ENCODE assay signal across 20 cellular contexts in the genomic region with DNA sequence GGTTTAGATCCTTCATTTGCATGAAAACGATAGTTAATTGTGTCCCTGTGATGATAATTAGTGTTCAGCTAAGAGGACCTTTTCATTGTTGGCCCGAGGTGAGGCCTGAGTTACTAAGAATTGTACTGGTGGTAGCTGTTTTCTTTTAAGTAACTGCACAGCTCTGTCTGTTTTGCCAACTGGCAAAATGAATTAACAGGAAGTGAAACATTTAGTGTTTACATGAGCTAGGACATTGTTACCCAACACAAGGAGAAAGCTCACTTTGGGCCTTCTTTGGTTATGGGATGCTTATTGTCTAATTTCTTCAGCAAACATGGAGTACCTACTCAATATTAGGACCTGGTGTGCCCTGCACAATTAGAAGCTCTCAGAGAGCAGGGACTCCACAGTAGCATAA.
DNase-seq lines count a peak whose midpoint lies in the region; ATAC-seq and TF ChIP-seq lines count a peak whose summit lies in the region.
"Had no signal": no experiment of that assay in that cellular context is flagged by ENCODE, and none has a peak within 500 bp of the region (broad histone marks: within the 10 kb centered on the region; RNA-seq: fewer than 3 reads in every experiment).

No MANE protein-coding gene starts in this region.

- TF ChIP-seq CTCF in Loucy (conservative IDR thresholded peaks at IDR 0.05; ENCODE audit: low read length), result no peak
- TF ChIP-seq CTCF in nephron (IDR thresholded peaks at IDR 0.05; ENCODE audit: unreplicated experiment in 3 of 3), result no peak
- TF ChIP-seq CTCF in tibial nerve (IDR thresholded peaks at IDR 0.05), result no peak
- TF ChIP-seq CTCF in transverse colon (IDR thresholded peaks at IDR 0.05), result no peak

- no peak overlapping the region for H3K9ac ChIP-seq in Loucy (ENCODE audit: low read depth, low read length, poor library complexity, severe bottlenecking)

- ATAC-seq in GM19328 (IDR thresholded peaks at IDR 0.05; ENCODE audit: unreplicated experiment), result no peak
- ATAC-seq: natural killer cell treated with Interleukin-12 subunit alpha and Interleukin-12 subunit beta and Interleukin-15 and Interleukin-18, amount 100 ng/mL, for 72 hours had no signal

- H3K4me1 ChIP-seq in Loucy (ENCODE audit: insufficient read depth, low read length, poor library complexity, severe bottlenecking), result no peaks in the 10 kb centered on the region
- peaks cover 0 to 8% (median 4%) of the 10 kb centered on the region in 4 donors for H3K4me1 ChIP-seq in tibial nerve
- H3K4me1 ChIP-seq in transverse colon, result no peaks in the 10 kb centered on the region
- H3K4me1 ChIP-seq: Peyer's patch had no signal

- H3K9me3 Mint-ChIP-seq in nephron, result no peaks in the 10 kb centered on the region
- H3K9me3 Mint-ChIP-seq: activated CD4-positive, alpha-beta T cell treated with anti-CD3 and anti-CD28 coated beads, Interleukin-2, amount 10 ng/mL, durations not matched to agents 24 days and 14 days; natural killer cell treated with Interleukin-12 subunit alpha and Interleukin-12 subunit beta and Interleukin-15 and Interleukin-18, amount 100 ng/mL, for 72 hours had no signal

- no peak overlapping the region for H3K27ac ChIP-seq in tibial nerve
- H3K27ac ChIP-seq in transverse colon, result no peak overlapping the region
- H3K27ac ChIP-seq: adrenal gland, esophagus muscularis mucosa, Peyer's patch had no signal

- TF ChIP-seq POLR2A in tibial nerve (IDR thresholded peaks at IDR 0.05) (no peak), transverse colon (IDR thresholded peaks at IDR 0.05) (no peak)

- H3K36me3 ChIP-seq in Loucy (ENCODE audit: insufficient read depth, low read length), result no peaks in the 10 kb centered on the region
- no peaks in the 10 kb centered on the region for H3K36me3 ChIP-seq in tibial nerve
- H3K36me3 ChIP-seq in transverse colon, result no peaks in the 10 kb centered on the region
- H3K36me3 ChIP-seq: adrenal gland, esophagus muscularis mucosa, Peyer's patch had no signal

- H3K9me2 ChIP-seq in Loucy (replicated peaks; ENCODE audit: low read depth, low read length), result no peaks in the 10 kb centered on the region

- H3K27me3 ChIP-seq in Loucy (ENCODE audit: insufficient read depth, low read length, poor library complexity, severe bottlenecking), result no peaks in the 10 kb centered on the region
- H3K27me3 ChIP-seq in tibial nerve, result no peaks in the 10 kb centered on the region
- no peaks in the 10 kb centered on the region for H3K27me3 ChIP-seq in transverse colon
- H3K27me3 ChIP-seq: adrenal gland, esophagus muscularis mucosa, Peyer's patch had no signal

- no peak for TF ChIP-seq EP300 in tibial nerve (IDR thresholded peaks at IDR 0.05)
- TF ChIP-seq EP300 in transverse colon (IDR thresholded peaks at IDR 0.05; ENCODE audit: low read depth), result no peak

- H3K36me3 Mint-ChIP-seq in nephron (ENCODE audit: low read depth), result no peaks in the 10 kb centered on the region
- H3K36me3 Mint-ChIP-seq: natural killer cell treated with Interleukin-12 subunit alpha and Interleukin-12 subunit beta and Interleukin-15 and Interleukin-18, amount 100 ng/mL, for 72 hours had no signal

- in situ Hi-C loops in transverse colon (cut with MboI; ENCODE audit: low pct_ligation_motif_present in 1 of 4, low pct_unique_long_range_greater_than_20kb in 1 of 4, low sequenced_read_pairs in 3 of 4), result no loop called here

- H3K4me1 Mint-ChIP-seq in nephron, result peaks cover 60% of the 10 kb centered on the region
- H3K4me1 Mint-ChIP-seq: activated CD4-positive, alpha-beta T cell treated with anti-CD3 and anti-CD28 coated beads, Interleukin-2, amount 10 ng/mL, durations not matched to agents 24 days and 14 days; B cell had no signal

- intact Hi-C loops in transverse colon (cut with DNase I; ENCODE audit: low total_unique reads), result no loop called here

- WGBS in tibial nerve, 2 donors, result 33 to 51% methylated on average over 2 of the region's 2 CpGs
- 58 to 61% methylated on average over 2 of the region's 2 CpGs for WGBS in transverse colon (ENCODE audit: low coverage in 1 of 2), 2 donors

- DNase-seq in NOMO-1 treated with DMSO at 0.1 percent for 48 hours (lab: John Stamatoyannopoulos, UW; ENCODE audit: unreplicated experiment) (peak; percentile 68), fibroblast of gingiva (ENCODE audit: low read depth) (peak; percentile 82), tibial nerve (ENCODE audit: low spot score in 2 of 2) (no peak), HuH-7.5 (ENCODE audit: low spot score) (no peak), transverse colon (no peak)
- DNase-seq: activated CD4-positive, alpha-beta T cell treated with anti-CD3 and anti-CD28 coated beads, Interleukin-2, amount 10 ng/mL, durations not matched to agents 24 days and 14 days; activated effector memory CD4-positive, alpha-beta T cell treated with anti-CD3 and anti-CD28 coated beads, Interleukin-2, amount 50 U/mL, for 16 hours; adrenal gland; Calu3; caudate nucleus; effector CD8-positive, alpha-beta T cell; islet precursor cell; NCI-H1930; Peyer's patch had no signal

- H3K9me3 ChIP-seq in Loucy (ENCODE audit: insufficient read depth, low read depth, low read length) (no peaks in the 10 kb centered on the region), tibial nerve (no peaks in the 10 kb centered on the region), transverse colon (no peaks in the 10 kb centered on the region)
- H3K9me3 ChIP-seq: adrenal gland, esophagus muscularis mucosa, Peyer's patch had no signal

- H3K79me2 ChIP-seq in Loucy (ENCODE audit: insufficient read depth, low read length), result no peaks in the 10 kb centered on the region

- H3K27ac Mint-ChIP-seq in nephron, result peak overlapping the region; percentile 63 to 98 (median 89)
- H3K27ac Mint-ChIP-seq: activated CD4-positive, alpha-beta T cell treated with anti-CD3 and anti-CD28 coated beads, Interleukin-2, amount 10 ng/mL, durations not matched to agents 24 days and 14 days; B cell; natural killer cell treated with Interleukin-12 subunit alpha and Interleukin-12 subunit beta and Interleukin-15 and Interleukin-18, amount 100 ng/mL, for 72 hours had no signal

- H3K4me3 ChIP-seq in Loucy (ENCODE audit: low read length, poor library complexity, severe bottlenecking), result no peak overlapping the region
- H3K4me3 ChIP-seq in tibial nerve, result no peak overlapping the region
- H3K4me3 ChIP-seq in transverse colon, result no peak overlapping the region
- H3K4me3 ChIP-seq: adrenal gland, esophagus muscularis mucosa, Peyer's patch had no signal

- no peaks in the 10 kb centered on the region for H4K20me1 ChIP-seq in Loucy (ENCODE audit: insufficient read depth, low read length, poor library complexity, severe bottlenecking)

- H3K4me2 ChIP-seq in Loucy (ENCODE audit: low read depth, low read length, poor library complexity, severe bottlenecking), result no peak overlapping the region

- peak overlapping the region; percentile 74 for H2AFZ ChIP-seq in Loucy (ENCODE audit: low read length)

- H3K27me3 Mint-ChIP-seq in nephron (ENCODE audit: low read depth), result no peaks in the 10 kb centered on the region
- H3K27me3 Mint-ChIP-seq: activated CD4-positive, alpha-beta T cell treated with anti-CD3 and anti-CD28 coated beads, Interleukin-2, amount 10 ng/mL, durations not matched to agents 24 days and 14 days; B cell; natural killer cell treated with Interleukin-12 subunit alpha and Interleukin-12 subunit beta and Interleukin-15 and Interleukin-18, amount 100 ng/mL, for 72 hours had no signal

- H3F3A ChIP-seq in Loucy (ENCODE audit: low read depth), result no peaks in the 10 kb centered on the region

- no peak overlapping the region for H3K4me3 Mint-ChIP-seq in nephron
- H3K4me3 Mint-ChIP-seq: activated CD4-positive, alpha-beta T cell treated with anti-CD3 and anti-CD28 coated beads, Interleukin-2, amount 10 ng/mL, durations not matched to agents 24 days and 14 days; B cell; natural killer cell treated with Interleukin-12 subunit alpha and Interleukin-12 subunit beta and Interleukin-15 and Interleukin-18, amount 100 ng/mL, for 72 hours had no signal

Comparison
In these comparisons a context has a peak if more than half of its experiments do, and no peak if none do; other contexts are left out.
1. DNase-seq: peak in NOMO-1 treated with DMSO at 0.1 percent for 48 hours (single experiment) and fibroblast of gingiva (single experiment); none in tibial nerve (0 of 2), HuH-7.5 (single experiment) and transverse colon (single experiment).